In genomic region chr6:31776563-31776960, GRCh38 we compare ENCODE assay signal across 8 cellular contexts. TPM values are rescaled to one million over a fixed set of nuclear protein-coding genes. Genes with fewer than 3 reads are reported as not detected.
DNase-seq lines count a peak whose midpoint lies in the region; ATAC-seq and TF ChIP-seq lines count a peak whose summit lies in the region.

No MANE protein-coding gene starts in this region.

- H3K27me3 ChIP-seq in WERI-Rb-1 (ENCODE audit: insufficient read depth, low read depth, severe bottlenecking) (no peaks in the 10 kb centered on the region), upper lobe of left lung (no peaks in the 10 kb centered on the region)

- H3K9me3 ChIP-seq in WERI-Rb-1 (ENCODE audit: severe bottlenecking) (no peaks in the 10 kb centered on the region), upper lobe of left lung (no peaks in the 10 kb centered on the region)

- H3K9me3 Mint-ChIP-seq in activated CD8-positive, alpha-beta memory T cell treated with anti-CD3 and anti-CD28 coated beads, Interleukin-2, amount 10 ng/mL, durations not matched to agents 7 days and 5 days (ENCODE audit: low read depth) = no peaks in the 10 kb centered on the region
- H3K9me3 Mint-ChIP-seq in immature natural killer cell = no peaks in the 10 kb centered on the region

- no peak for DNase-seq in activated CD8-positive, alpha-beta memory T cell treated with anti-CD3 and anti-CD28 coated beads, Interleukin-2, amount 10 ng/mL, durations not matched to agents 7 days and 5 days
- no peak for DNase-seq in activated CD8-positive, alpha-beta memory T cell treated with anti-CD3 and anti-CD28 coated beads for 24 hours
- DNase-seq in WERI-Rb-1 (no peak), immature natural killer cell (no peak), upper lobe of left lung (peak in 1 of 2 donors; percentile 59)
- no peak for DNase-seq in activated CD8-positive, alpha-beta memory T cell treated with anti-CD3 and anti-CD28 coated beads, Interleukin-2, amount 50 U/mL, for 48 hours
- no peak for DNase-seq in activated CD4-positive, alpha-beta T cell treated with anti-CD3 and anti-CD28 coated beads for 1 hour

- no peak overlapping the region for H3K4me3 ChIP-seq in WERI-Rb-1 (ENCODE audit: low read depth, low read length)
- peak overlapping the region in 3 of 4 donors; percentile 4 to 31 (median 28) for H3K4me3 ChIP-seq in upper lobe of left lung

- TF ChIP-seq POLR2A in upper lobe of left lung (IDR thresholded peaks at IDR 0.05) = no peak

- peaks cover 7 to 22% (median 12%) of the 10 kb centered on the region in 4 donors for H3K4me1 ChIP-seq in upper lobe of left lung

- ATAC-seq in activated CD8-positive, alpha-beta memory T cell treated with anti-CD3 and anti-CD28 coated beads, Interleukin-2, amount 10 ng/mL, durations not matched to agents 7 days and 5 days = no peak
- ATAC-seq in upper lobe of left lung (ENCODE audit: low FRiP score in 2 of 2) (no peak), HG02610 (IDR thresholded peaks at IDR 0.05; ENCODE audit: unreplicated experiment) (no peak)

- H3K36me3 ChIP-seq in WERI-Rb-1 (peaks cover 42% of the 10 kb centered on the region), upper lobe of left lung (peaks cover 5 to 37% (median 30%) of the 10 kb centered on the region in 4 donors)

- peaks cover 39% of the 10 kb centered on the region for H3K4me1 Mint-ChIP-seq in activated CD8-positive, alpha-beta memory T cell treated with anti-CD3 and anti-CD28 coated beads, Interleukin-2, amount 10 ng/mL, durations not matched to agents 7 days and 5 days
- H3K4me1 Mint-ChIP-seq in immature natural killer cell = peaks cover 17 to 34% of the 10 kb centered on the region in 2 donors

- H3K27ac Mint-ChIP-seq in activated CD8-positive, alpha-beta memory T cell treated with anti-CD3 and anti-CD28 coated beads, Interleukin-2, amount 10 ng/mL, durations not matched to agents 7 days and 5 days = peak overlapping the region; percentile 86
- H3K27ac Mint-ChIP-seq in immature natural killer cell = peak overlapping the region in 4 of 6 donors; percentile 7 to 57 (median 32)

- H3K27me3 Mint-ChIP-seq in activated CD8-positive, alpha-beta memory T cell treated with anti-CD3 and anti-CD28 coated beads, Interleukin-2, amount 10 ng/mL, durations not matched to agents 7 days and 5 days = no peaks in the 10 kb centered on the region
- peaks cover 0 to 2% (median 2%) of the 10 kb centered on the region in 3 donors for H3K27me3 Mint-ChIP-seq in immature natural killer cell (ENCODE audit: low read depth in 3 of 3)

- no peak for TF ChIP-seq EP300 in upper lobe of left lung (IDR thresholded peaks at IDR 0.05)

- CTCF ChIA-PET in activated CD8-positive, alpha-beta memory T cell treated with anti-CD3 and anti-CD28 coated beads, Interleukin-2, amount 10 ng/mL, durations not matched to agents 7 days and 5 days (lab: Charles Lee) = no interaction called here

- peak overlapping the region; percentile 39 for H3K4me3 Mint-ChIP-seq in activated CD8-positive, alpha-beta memory T cell treated with anti-CD3 and anti-CD28 coated beads, Interleukin-2, amount 10 ng/mL, durations not matched to agents 7 days and 5 days
- peak overlapping the region in 3 of 5 donors; percentile 11 to 38 (median 17) for H3K4me3 Mint-ChIP-seq in immature natural killer cell

- H3K27ac ChIP-seq in WERI-Rb-1 (peak overlapping the region; percentile 9; the same call in 1 of the 2 replicates), upper lobe of left lung (peak overlapping the region; percentile 41 to 75 (median 60))

- TF ChIP-seq CTCF in WERI-Rb-1 (IDR thresholded peaks at IDR 0.05; ENCODE audit: low read depth, low read length) (no peak), upper lobe of left lung (IDR thresholded peaks at IDR 0.05) (no peak)

- 34 to 58% methylated on average over 6 to 11 of the region's 13 CpGs for WGBS in upper lobe of left lung, 2 donors

- H3K36me3 Mint-ChIP-seq in activated CD8-positive, alpha-beta memory T cell treated with anti-CD3 and anti-CD28 coated beads, Interleukin-2, amount 10 ng/mL, durations not matched to agents 7 days and 5 days = peaks cover 7% of the 10 kb centered on the region
- peaks cover 0 to 3% (median 0%) of the 10 kb centered on the region in 3 donors for H3K36me3 Mint-ChIP-seq in immature natural killer cell

RNA-seq across cellular contexts. Expression of gene VWA7, which starts 0.6 kb away (rescaled TPM):
- total RNA-seq in activated CD8-positive, alpha-beta memory T cell treated with anti-CD3 and anti-CD28 coated beads, Interleukin-2, amount 10 ng/mL, durations not matched to agents 7 days and 5 days = 1 to 10 TPM; 5.7 to 6.4 TPM
- polyA plus RNA-seq in immature natural killer cell = 1 to 10 TPM in 1 of 3 donors, under 1 TPM in 2; 0.21 to 1.8 (median 0.93) TPM
- 1 to 10 TPM; 4.0 to 7.4 (median 6.6) TPM for total RNA-seq in upper lobe of left lung

RNA-seq across cellular contexts. Expression of gene SAPCD1, which starts 14.1 kb away (rescaled TPM):
- 10 to 100 TPM; 12.8 to 19.2 TPM for total RNA-seq in activated CD8-positive, alpha-beta memory T cell treated with anti-CD3 and anti-CD28 coated beads, Interleukin-2, amount 10 ng/mL, durations not matched to agents 7 days and 5 days
- not detected for polyA plus RNA-seq in immature natural killer cell
- total RNA-seq in upper lobe of left lung = 10 to 100 TPM in 1 of 6 donors, 1 to 10 TPM in 5; 1.1 to 15.7 (median 5.3) TPM

RNA-seq across cellular contexts. Expression of gene VARS1, which starts 19.0 kb away (rescaled TPM):
- 100 to 1,000 TPM; 107 to 140 TPM for total RNA-seq in activated CD8-positive, alpha-beta memory T cell treated with anti-CD3 and anti-CD28 coated beads, Interleukin-2, amount 10 ng/mL, durations not matched to agents 7 days and 5 days
- 10 to 100 TPM; 26.5 to 44.6 (median 28.8) TPM for polyA plus RNA-seq in immature natural killer cell
- total RNA-seq in upper lobe of left lung = 10 to 100 TPM; 21.2 to 67.8 (median 39.7) TPM

RNA-seq across cellular contexts. Expression of gene LSM2, which starts 30.2 kb away (rescaled TPM):
- total RNA-seq in activated CD8-positive, alpha-beta memory T cell treated with anti-CD3 and anti-CD28 coated beads, Interleukin-2, amount 10 ng/mL, durations not matched to agents 7 days and 5 days = 100 to 1,000 TPM; 124 to 129 TPM
- 10 to 100 TPM; 77.7 to 97.1 (median 94.6) TPM for polyA plus RNA-seq in immature natural killer cell
- total RNA-seq in upper lobe of left lung = 10 to 100 TPM in 5 of 6 donors, 1 to 10 TPM in 1; 5.0 to 44.9 (median 20.9) TPM

RNA-seq across cellular contexts. Expression of gene MSH5, which starts 36.8 kb away (rescaled TPM):
- 100 to 1,000 TPM in 1 of 2 experiments, 10 to 100 TPM in 1; 75.6 to 109 TPM for total RNA-seq in activated CD8-positive, alpha-beta memory T cell treated with anti-CD3 and anti-CD28 coated beads, Interleukin-2, amount 10 ng/mL, durations not matched to agents 7 days and 5 days
- 1 to 10 TPM in 2 of 3 donors, not detected in 1; 2.1 to 2.5 TPM for polyA plus RNA-seq in immature natural killer cell
- 10 to 100 TPM in 4 of 6 donors, 1 to 10 TPM in 2; 7.3 to 52.4 (median 13.1) TPM for total RNA-seq in upper lobe of left lung
